Comparison of ENCODE assay signal across 19 cellular contexts in the genomic region with DNA sequence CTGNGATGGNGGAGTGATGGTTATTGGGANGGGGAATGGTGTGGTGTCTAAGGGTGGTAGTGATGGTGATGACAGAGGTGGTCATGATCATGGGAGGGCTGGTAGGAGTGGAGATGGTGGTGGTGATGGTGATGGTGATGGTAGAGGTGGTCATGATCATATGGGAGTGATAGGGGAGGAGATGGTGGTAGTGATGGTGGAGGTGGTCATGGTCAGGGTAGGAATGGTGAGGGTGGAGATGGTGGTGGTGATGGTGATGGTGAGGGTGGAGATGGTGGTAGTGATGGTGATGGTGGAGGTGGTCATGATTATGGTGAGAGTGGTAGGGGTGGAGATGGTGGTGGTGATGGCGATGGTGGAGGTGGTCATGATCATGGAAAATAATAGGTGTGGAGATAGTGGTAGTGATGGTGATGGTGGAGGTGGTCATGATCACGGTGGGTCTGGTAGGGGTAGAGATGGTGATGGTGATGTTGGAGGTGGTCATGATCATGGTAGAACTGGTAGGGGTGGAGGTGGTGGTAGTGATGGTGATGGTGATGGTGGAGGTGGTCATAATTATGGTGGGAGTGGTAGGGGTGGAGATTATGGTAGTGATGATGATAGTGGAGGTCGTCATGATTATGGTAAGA.
DNase-seq lines count a peak whose midpoint lies in the region; ATAC-seq, FAIRE-seq and TF ChIP-seq lines count a peak whose summit lies in the region.
"Had no signal": no experiment of that assay in that cellular context is flagged by ENCODE, and none has a peak within 500 bp of the region (broad histone marks: within the 10 kb centered on the region; RNA-seq: fewer than 3 reads in every experiment).

No MANE protein-coding gene starts in this region.

- POLR2A ChIA-PET in HepG2 (lab: Yijun Ruan, JAX), result no interaction called here
- POLR2A ChIA-PET in activated CD4-positive, alpha-beta memory T cell treated with anti-CD3 and anti-CD28 coated beads for 36 hours (lab: Charles Lee), result no interaction called here

- FAIRE-seq in HepG2 (lab: Jason Lieb, UNC), result no peak
- FAIRE-seq: GM18507 had no signal

- ATAC-seq in HepG2 (no peak), right lobe of liver (no peak), esophagus mucosa (no peak)
- no peak for ATAC-seq in stimulated activated naive CD8-positive, alpha-beta T cell treated with anti-CD3 and anti-CD28 coated beads, Interleukin-15, amount 100 ng/mL, for 72 hours
- ATAC-seq: heart right ventricle, sciatic nerve had no signal

- H3K4me1 ChIP-seq in HepG2 (ENCODE audit: insufficient read depth, low read length), result peaks cover 23% of the 10 kb centered on the region
- H3K4me1 ChIP-seq in right lobe of liver, result no peaks in the 10 kb centered on the region
- H3K4me1 ChIP-seq: heart right ventricle, transverse colon had no signal

- H3K4me3 ChIP-seq in HepG2 (replicated peaks in 1 of 3; ENCODE audit: insufficient read depth in 1 of 3, low read depth in 2 of 3, low read length in 3 of 3), result no peak overlapping the region
- no peak overlapping the region for H3K4me3 ChIP-seq in right lobe of liver
- H3K4me3 ChIP-seq: heart right ventricle, transverse colon had no signal

- H3K27ac Mint-ChIP-seq in activated CD4-positive, alpha-beta memory T cell treated with anti-CD3 and anti-CD28 coated beads for 36 hours, result peak overlapping the region; percentile 67
- peak overlapping the region; percentile 65 for H3K27ac Mint-ChIP-seq in endothelial cell (ENCODE audit: unreplicated experiment)
- peak overlapping the region; percentile 42 to 56 for H3K27ac Mint-ChIP-seq in stimulated activated naive CD8-positive, alpha-beta T cell treated with anti-CD3 and anti-CD28 coated beads, Interleukin-15, amount 100 ng/mL, for 72 hours

- no peak overlapping the region for H3K4me2 ChIP-seq in HepG2 (ENCODE audit: low read depth, low read length)

- H3K4me1 Mint-ChIP-seq in activated CD4-positive, alpha-beta memory T cell treated with anti-CD3 and anti-CD28 coated beads for 36 hours (ENCODE audit: low read depth), result peaks cover 31% of the 10 kb centered on the region
- H3K4me1 Mint-ChIP-seq in endothelial cell (ENCODE audit: unreplicated experiment), result peaks cover 4% of the 10 kb centered on the region
- peaks cover 54% of the 10 kb centered on the region for H3K4me1 Mint-ChIP-seq in stimulated activated naive CD8-positive, alpha-beta T cell treated with anti-CD3 and anti-CD28 coated beads, Interleukin-15, amount 100 ng/mL, for 72 hours

- H3K27me3 Mint-ChIP-seq in activated CD4-positive, alpha-beta memory T cell treated with anti-CD3 and anti-CD28 coated beads for 36 hours, result no peaks in the 10 kb centered on the region
- peaks cover 21% of the 10 kb centered on the region for H3K27me3 Mint-ChIP-seq in endothelial cell (ENCODE audit: unreplicated experiment)
- no peaks in the 10 kb centered on the region for H3K27me3 Mint-ChIP-seq in stimulated activated naive CD8-positive, alpha-beta T cell treated with anti-CD3 and anti-CD28 coated beads, Interleukin-15, amount 100 ng/mL, for 72 hours

- no peak for TF ChIP-seq CTCF in HepG2 (CRISPR knock-in tag; IDR thresholded peaks at IDR 0.05)
- TF ChIP-seq CTCF in right lobe of liver (IDR thresholded peaks at IDR 0.05), result no peak
- no peak for TF ChIP-seq CTCF in endothelial cell (IDR thresholded peaks at IDR 0.05; ENCODE audit: unreplicated experiment)

- H3K36me3 ChIP-seq in HepG2 (replicated peaks in 1 of 2; ENCODE audit: control insufficient read depth in 1 of 2, insufficient read depth in 2 of 2, low read length in 2 of 2) (peaks cover 10 to 46% of the 10 kb centered on the region in 2 experiments), right lobe of liver (no peaks in the 10 kb centered on the region)
- H3K36me3 ChIP-seq: transverse colon had no signal

- intact Hi-C loops in HepG2 (cut with micrococcal nuclease; ENCODE audit: unreplicated experiment) (no loop called here), right lobe of liver (cut with DNase I) (no loop called here)
- intact Hi-C loops in activated CD4-positive, alpha-beta memory T cell treated with anti-CD3 and anti-CD28 coated beads for 36 hours (cut with micrococcal nuclease), result loop anchor here (2.0 kb wide), 1 partner anchor 107 kb away; a partner anchor contains a TSS

- no peaks in the 10 kb centered on the region for H4K20me1 ChIP-seq in HepG2 (ENCODE audit: insufficient read depth, low read length)

- CTCF ChIA-PET in HepG2 (lab: Yijun Ruan, JAX; ENCODE audit: low intra/inter-chr PET ratio, low total read pairs), result no interaction called here
- CTCF ChIA-PET in activated CD4-positive, alpha-beta memory T cell treated with anti-CD3 and anti-CD28 coated beads for 36 hours (lab: Charles Lee), result interaction anchor here (1.2 to 1.3 kb wide), 2 partner anchors 10 to 84 kb away, joined by 3 read pairs; a partner anchor contains a TSS

- H3K9me3 ChIP-seq in HepG2 (ENCODE audit: low read length) (no peaks in the 10 kb centered on the region), right lobe of liver (no peaks in the 10 kb centered on the region)
- H3K9me3 ChIP-seq: heart right ventricle, transverse colon had no signal

- peaks cover 66% of the 10 kb centered on the region for H3K36me3 Mint-ChIP-seq in activated CD4-positive, alpha-beta memory T cell treated with anti-CD3 and anti-CD28 coated beads for 36 hours
- peaks cover 76% of the 10 kb centered on the region for H3K36me3 Mint-ChIP-seq in endothelial cell (ENCODE audit: low read depth, unreplicated experiment)

- H3K27me3 ChIP-seq in HepG2 (ENCODE audit: control insufficient read depth in 1 of 2, insufficient read depth in 2 of 2, low read length in 2 of 2), result no peaks in the 10 kb centered on the region
- no peaks in the 10 kb centered on the region for H3K27me3 ChIP-seq in right lobe of liver
- H3K27me3 ChIP-seq: transverse colon had no signal

- DNase-seq in HepG2 (ENCODE audit: low spot score) (no peak), right lobe of liver (no peak), endothelial cell (ENCODE audit: low spot score) (no peak), mesenteric fat pad (ENCODE audit: low spot score) (no peak), NCI-H446 treated with DMSO at 0.1 percent for 48 hours (lab: John Stamatoyannopoulos, UW) (no peak)
- no peak for DNase-seq in activated CD4-positive, alpha-beta memory T cell treated with anti-CD3 and anti-CD28 coated beads for 36 hours
- DNase-seq in stimulated activated naive CD8-positive, alpha-beta T cell treated with anti-CD3 and anti-CD28 coated beads, Interleukin-15, amount 100 ng/mL, for 72 hours, result no peak
- DNase-seq: activated CD4-positive, alpha-beta T cell treated with anti-CD3 and anti-CD28 coated beads, Interleukin-2, amount 50 U/mL, for 48 hours; COR-L47; heart right ventricle; NCI-H2029; NCI-H446; RPMI8226; stimulated activated naive CD4-positive, alpha-beta T cell; transverse colon had no signal

- BruUV-seq in HepG2 (replicated peaks; lab: Mats Ljungman, UMichigan), result no TSS peak

- H3K9ac ChIP-seq in HepG2 (ENCODE audit: insufficient read depth, low read depth, low read length), result no peak overlapping the region

- H2AFZ ChIP-seq in HepG2 (ENCODE audit: low read length), result no peak overlapping the region

- H3K79me2 ChIP-seq in HepG2 (ENCODE audit: insufficient read depth, low read length), result no peaks in the 10 kb centered on the region

- WGBS in HepG2 (ENCODE audit: low lambda C conversion rate), result 95% methylated on average over 3 of the region's 3 CpGs
- WGBS in right lobe of liver (ENCODE audit: insufficient coverage, low coverage, low lambda C conversion rate, missing lambda C conversion rate), result 85% methylated on average over 3 of the region's 3 CpGs

- in situ Hi-C loops in HepG2 (cut with HindIII; ENCODE audit: extremely low pct_ligation_motif_present, low pct_unique_long_range_greater_than_20kb), result no loop called here

- TF ChIP-seq EP300 in HepG2 (IDR thresholded peaks at IDR 0.05; ENCODE audit: low read depth in 2 of 2, low read length in 2 of 2) (no peak), HepG2 (CRISPR knock-in tag; IDR thresholded peaks at IDR 0.05; ENCODE audit: borderline replicate concordance) (no peak)

- H3K27ac ChIP-seq in HepG2 (ENCODE audit: extremely low read length, insufficient read depth, low read length) (no peak overlapping the region), right lobe of liver (no peak overlapping the region)
- H3K27ac ChIP-seq: heart right ventricle, HL-60, transverse colon had no signal

- no peak for TF ChIP-seq POLR2A in HepG2 (IDR thresholded peaks at IDR 0.05; ENCODE audit: insufficient read depth in 1 of 2, low read depth in 2 of 2, low read length in 2 of 2)
- no peak for TF ChIP-seq POLR2A in right lobe of liver (IDR thresholded peaks at IDR 0.05)

- no peak for TF ChIP-seq RAD21 in HepG2 (CRISPR knock-in tag; IDR thresholded peaks at IDR 0.05)

- H3K9me3 Mint-ChIP-seq in activated CD4-positive, alpha-beta memory T cell treated with anti-CD3 and anti-CD28 coated beads for 36 hours, result no peaks in the 10 kb centered on the region
- no peaks in the 10 kb centered on the region for H3K9me3 Mint-ChIP-seq in endothelial cell (ENCODE audit: unreplicated experiment)
- H3K9me3 Mint-ChIP-seq in stimulated activated naive CD8-positive, alpha-beta T cell treated with anti-CD3 and anti-CD28 coated beads, Interleukin-15, amount 100 ng/mL, for 72 hours, result peaks cover 8 to 9% of the 10 kb centered on the region in 2 donors

- H3K4me3 Mint-ChIP-seq in activated CD4-positive, alpha-beta memory T cell treated with anti-CD3 and anti-CD28 coated beads for 36 hours, result no peak overlapping the region
- H3K4me3 Mint-ChIP-seq in endothelial cell (ENCODE audit: unreplicated experiment), result peak overlapping the region; percentile 68
- H3K4me3 Mint-ChIP-seq in stimulated activated naive CD8-positive, alpha-beta T cell treated with anti-CD3 and anti-CD28 coated beads, Interleukin-15, amount 100 ng/mL, for 72 hours, result no peak overlapping the region

TF ChIP-seq in HepG2, 621 proteins besides CTCF, POLR2A, EP300 and RAD21 (continues in another document):
- TF ChIP-seq TBL1XR1 (IDR thresholded peaks at IDR 0.05; ENCODE audit: borderline replicate concordance, low read length, partially characterized antibody) (no peak), SOX6 (IDR thresholded peaks at IDR 0.05) (0 out of 2 replicates have a peak, but pooled peaks have one; percentile 8), SOX6 (CRISPR knock-in tag; IDR thresholded peaks at IDR 0.05) (no peak), MED8 (CRISPR knock-in tag; IDR thresholded peaks at IDR 0.05; ENCODE audit: insufficient replicate concordance) (no peak), NONO (IDR thresholded peaks at IDR 0.05) (peak; percentile 56; the same call in 1 of the 2 replicates), NONO (CRISPR knock-in tag; conservative IDR thresholded peaks at IDR 0.05) (no peak)
- TF ChIP-seq, protein P1, sequence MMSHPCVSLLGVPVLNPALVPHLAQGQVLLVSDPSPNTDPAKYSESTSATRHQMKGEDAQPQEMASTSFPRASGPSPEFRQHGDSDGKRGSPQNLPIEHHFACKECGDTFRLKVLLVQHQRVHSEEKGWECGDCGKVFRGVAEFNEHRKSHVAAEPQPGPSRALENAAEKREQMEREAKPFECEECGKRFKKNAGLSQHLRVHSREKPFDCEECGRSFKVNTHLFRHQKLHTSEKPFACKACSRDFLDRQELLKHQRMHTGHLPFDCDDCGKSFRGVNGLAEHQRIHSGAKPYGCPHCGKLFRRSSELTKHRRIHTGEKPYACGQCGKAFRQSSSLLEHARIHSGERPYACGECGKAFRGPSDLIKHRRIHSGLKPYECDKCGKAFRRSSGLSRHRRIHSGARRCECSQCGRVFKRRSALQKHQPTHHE (CRISPR knock-in tag; IDR thresholded peaks at IDR 0.05; ENCODE audit: borderline replicate concordance), result no peak
